ENCODE assay signal across 10 cellular contexts in the genomic region with DNA sequence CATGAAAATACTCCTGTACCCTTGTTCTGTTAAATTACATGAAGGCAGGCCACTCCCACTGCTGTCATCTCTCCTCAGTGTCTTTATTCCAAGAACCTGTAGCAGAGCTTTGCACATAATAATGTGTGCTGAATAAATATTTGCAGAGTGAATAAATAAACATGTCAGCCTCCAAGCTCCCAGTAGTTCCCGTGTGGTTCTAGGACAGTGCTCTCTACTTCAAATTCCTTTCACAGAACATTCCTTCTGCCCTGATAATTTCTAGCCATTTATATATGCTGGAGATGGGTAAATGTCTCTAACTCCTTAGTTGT. TPM values are rescaled to one million over a fixed set of nuclear protein-coding genes. Genes with fewer than 3 reads are reported as not detected.
A peak's percentile ranks its signal among the peaks of the same experiment; 100 is the strongest.
DNase-seq lines count a peak whose midpoint lies in the region; ATAC-seq, FAIRE-seq and TF ChIP-seq lines count a peak whose summit lies in the region.
"Had no signal": no experiment of that assay in that cellular context is flagged by ENCODE, and none has a peak within 500 bp of the region (broad histone marks: within the 10 kb centered on the region; RNA-seq: fewer than 3 reads in every experiment).

No MANE protein-coding gene starts in this region.

- H3K27me3 ChIP-seq in bronchial epithelial cell (ENCODE audit: control insufficient read depth, insufficient read depth, low read length) (peaks cover 1% of the 10 kb centered on the region), vagina (no peaks in the 10 kb centered on the region)

- H3K4me3 ChIP-seq in bronchial epithelial cell (ENCODE audit: low read depth, low read length) (no peak overlapping the region), vagina (no peak overlapping the region)
- H3K4me3 ChIP-seq: dorsolateral prefrontal cortex had no signal

- no peak for FAIRE-seq in bronchial epithelial cell (lab: Jason Lieb, UNC)

- intact Hi-C loops in vagina (cut with DNase I): no loop called here

- H3K36me3 ChIP-seq in bronchial epithelial cell (ENCODE audit: control insufficient read depth, insufficient read depth, low read length) (no peaks in the 10 kb centered on the region), vagina (no peaks in the 10 kb centered on the region)

- peak; percentile 26 for DNase-seq in HuH-7 (ENCODE audit: low spot score)
- peak; percentile 55 for DNase-seq in bronchial epithelial cell (ENCODE audit: low read depth)
- no peak for DNase-seq in vagina (ENCODE audit: extremely low spot score in 2 of 2)
- no peak for DNase-seq in NCI-H524 treated with DMSO at 0.1 percent for 48 hours (lab: John Stamatoyannopoulos, UW)
- no peak for DNase-seq in DMS79 (lab: John Stamatoyannopoulos, UW)
- DNase-seq: activated CD4-positive, alpha-beta T cell treated with anti-CD3 and anti-CD28 coated beads, Interleukin-2, amount 50 U/mL, for 1 hour; dorsolateral prefrontal cortex had no signal

- TF ChIP-seq POLR2A in vagina (IDR thresholded peaks at IDR 0.05): no peak

- peak; percentile 32 for ATAC-seq in GM18519 (IDR thresholded peaks at IDR 0.05; ENCODE audit: low FRiP score, unreplicated experiment)
- peak; percentile 34 for ATAC-seq in GM21526 (IDR thresholded peaks at IDR 0.05; ENCODE audit: low FRiP score, unreplicated experiment)
- no peak for ATAC-seq in HG03520 (IDR thresholded peaks at IDR 0.05; ENCODE audit: unreplicated experiment)

- H3K9me3 ChIP-seq in vagina: no peaks in the 10 kb centered on the region

- H3K4me1 ChIP-seq in vagina: no peaks in the 10 kb centered on the region

- H3K27ac ChIP-seq in vagina: no peak overlapping the region
- H3K27ac ChIP-seq: dorsolateral prefrontal cortex had no signal

- no peak for TF ChIP-seq CTCF in bronchial epithelial cell (IDR thresholded peaks at IDR 0.05; ENCODE audit: insufficient read depth, low read length, severe bottlenecking)
- TF ChIP-seq CTCF in vagina (IDR thresholded peaks at IDR 0.05): no peak

RNA-seq across cellular contexts. Expression of a gene that starts 20.3 kb away (rescaled TPM):
- total RNA-seq in bronchial epithelial cell: under 0.01 and 0.13 TPM in 2 replicates
- total RNA-seq in vagina: 0.49 TPM

Comparison
In these comparisons a context has a peak if more than half of its experiments do, and no peak if none do; other contexts are left out.
1. DNase-seq: peak in HuH-7 (single experiment) and bronchial epithelial cell (single experiment); none in vagina (0 of 2), NCI-H524 treated with DMSO at 0.1 percent for 48 hours (single experiment) and DMS79 (single experiment).